ENCODE assay signal across 28 cellular contexts in the genomic region with DNA sequence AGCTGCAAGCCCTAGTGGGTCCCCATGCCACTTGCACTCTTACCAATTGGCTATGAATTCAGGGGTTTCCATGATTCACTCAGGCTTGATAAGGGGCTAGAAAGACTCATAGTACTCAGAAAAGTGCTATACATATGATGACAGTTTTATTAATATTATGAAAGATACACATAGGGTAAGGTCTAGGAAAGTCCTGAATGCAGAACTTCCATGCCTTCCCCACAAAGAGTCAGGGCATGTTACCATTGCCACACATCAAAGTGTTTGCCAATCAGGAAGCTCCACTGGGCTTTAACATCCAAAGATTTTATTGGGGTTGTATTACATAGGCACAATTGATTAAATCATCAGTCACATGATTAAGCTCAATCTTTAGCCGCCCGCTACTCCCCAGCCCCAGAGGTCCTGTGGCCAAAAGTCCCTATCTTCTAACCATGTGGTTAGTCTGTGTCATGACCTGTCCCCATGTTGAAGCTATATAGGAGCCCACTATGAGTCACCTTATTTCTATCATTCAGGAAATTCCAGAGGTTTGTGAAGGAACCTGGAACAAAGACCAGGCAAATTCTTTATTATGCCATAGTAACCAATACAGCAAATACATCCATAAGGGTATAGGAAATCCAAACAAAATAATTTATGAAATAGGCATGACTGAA.
DNase-seq lines count a peak whose midpoint lies in the region; ATAC-seq, FAIRE-seq and TF ChIP-seq lines count a peak whose summit lies in the region.
"Had no signal": no experiment of that assay in that cellular context is flagged by ENCODE, and none has a peak within 500 bp of the region (broad histone marks: within the 10 kb centered on the region; RNA-seq: fewer than 3 reads in every experiment).

No MANE protein-coding gene starts in this region.

- no peak overlapping the region for H3K4me3 ChIP-seq in breast epithelium
- H3K4me3 ChIP-seq in astrocyte (ENCODE audit: insufficient read depth, low read depth, low read length) = no peak overlapping the region
- H3K4me3 ChIP-seq in fibroblast of the aortic adventitia (ENCODE audit: low read depth, low read length) = no peak overlapping the region
- H3K4me3 ChIP-seq in gastrocnemius medialis = no peak overlapping the region
- H3K4me3 ChIP-seq: adrenal gland, GM23248, lower lobe of right lung, MG63, mucosa of descending colon had no signal

- H2AFZ ChIP-seq in astrocyte (ENCODE audit: low read depth, low read length) = no peak overlapping the region
- H2AFZ ChIP-seq: GM23248 had no signal

- no peak overlapping the region for H3K4me2 ChIP-seq in astrocyte (ENCODE audit: low read length)

- H3K9me3 ChIP-seq in breast epithelium (no peaks in the 10 kb centered on the region), astrocyte (ENCODE audit: insufficient read depth, low read depth, low read length) (no peaks in the 10 kb centered on the region), gastrocnemius medialis (no peaks in the 10 kb centered on the region)
- H3K9me3 ChIP-seq: adrenal gland, MG63, mucosa of descending colon had no signal

- H3K4me1 Mint-ChIP-seq in MCF 10A (ENCODE audit: insufficient read depth, unreplicated experiment) = no peaks in the 10 kb centered on the region
- peaks cover 6% of the 10 kb centered on the region for H3K4me1 Mint-ChIP-seq in astrocyte (ENCODE audit: low read depth, unreplicated experiment)
- H3K4me1 Mint-ChIP-seq: stimulated activated naive CD8-positive, alpha-beta T cell treated with anti-CD3 and anti-CD28 coated beads, Interleukin-15, amount 100 ng/mL, for 72 hours had no signal

- H3K4me1 ChIP-seq in breast epithelium (no peaks in the 10 kb centered on the region), astrocyte (ENCODE audit: insufficient read depth, low read length) (peaks cover 5% of the 10 kb centered on the region), gastrocnemius medialis (no peaks in the 10 kb centered on the region)
- H3K4me1 ChIP-seq: adrenal gland, lower lobe of right lung had no signal

- intact Hi-C loops in MCF 10A (cut with micrococcal nuclease) = no loop called here
- intact Hi-C loops in breast epithelium (cut with DNase I; ENCODE audit: low total_unique reads) = no loop called here
- intact Hi-C loops in gastrocnemius medialis (cut with DNase I; ENCODE audit: low total_unique reads) = no loop called here

- H3K27me3 Mint-ChIP-seq in MCF 10A (ENCODE audit: insufficient read depth, unreplicated experiment) = no peaks in the 10 kb centered on the region
- no peaks in the 10 kb centered on the region for H3K27me3 Mint-ChIP-seq in astrocyte (ENCODE audit: low read depth, unreplicated experiment)
- H3K27me3 Mint-ChIP-seq: CD4-positive, alpha-beta T cell; dendritic cell treated with granulocyte-macrophage colony-stimulating factor and Interleukin-4, amounts not matched to agents 40 ng/mL and 50 ng/mL, for 4 days; natural killer cell treated with Interleukin-12 subunit alpha and Interleukin-12 subunit beta and Interleukin-15 and Interleukin-18, amount 100 ng/mL, for 72 hours; stimulated activated naive CD8-positive, alpha-beta T cell treated with anti-CD3 and anti-CD28 coated beads, Interleukin-15, amount 100 ng/mL, for 72 hours had no signal

- H3K27ac Mint-ChIP-seq in MCF 10A (ENCODE audit: low read depth, unreplicated experiment) (peak overlapping the region; percentile 46), astrocyte (ENCODE audit: unreplicated experiment) (no peak overlapping the region)
- H3K27ac Mint-ChIP-seq: activated naive CD4-positive, alpha-beta T cell treated with anti-CD3 and anti-CD28 coated beads for 36 hours; CD4-positive, alpha-beta T cell; dendritic cell treated with granulocyte-macrophage colony-stimulating factor and Interleukin-4, amounts not matched to agents 40 ng/mL and 50 ng/mL, for 4 days; endodermal cell; natural killer cell treated with Interleukin-12 subunit alpha and Interleukin-12 subunit beta and Interleukin-15 and Interleukin-18, amount 100 ng/mL, for 72 hours; stimulated activated naive CD8-positive, alpha-beta T cell treated with anti-CD3 and anti-CD28 coated beads, Interleukin-15, amount 100 ng/mL, for 72 hours had no signal

- H3K9me3 Mint-ChIP-seq in MCF 10A (ENCODE audit: unreplicated experiment) (no peaks in the 10 kb centered on the region), astrocyte (ENCODE audit: unreplicated experiment) (no peaks in the 10 kb centered on the region)
- H3K9me3 Mint-ChIP-seq: activated naive CD4-positive, alpha-beta T cell treated with anti-CD3 and anti-CD28 coated beads for 36 hours; endodermal cell had no signal

- TF ChIP-seq POLR2A in breast epithelium (IDR thresholded peaks at IDR 0.05) (no peak), gastrocnemius medialis (IDR thresholded peaks at IDR 0.05) (no peak)

- BruUV-seq in MCF 10A (replicated peaks; lab: Mats Ljungman, UMichigan) = no TSS peak

- POLR2A ChIA-PET in MCF 10A (lab: Yijun Ruan, JAX) = interaction anchor here (1.2 kb wide), 1 partner anchor 11 kb away, joined by 3 read pairs; no protein-coding TSS in a partner anchor

- H3K27me3 ChIP-seq in breast epithelium (no peaks in the 10 kb centered on the region), astrocyte (ENCODE audit: insufficient read depth, low read length) (no peaks in the 10 kb centered on the region), gastrocnemius medialis (no peaks in the 10 kb centered on the region)
- H3K27me3 ChIP-seq: adrenal gland, MG63 had no signal

- H3K79me2 ChIP-seq in astrocyte (ENCODE audit: insufficient read depth, low read length) = no peaks in the 10 kb centered on the region

- FAIRE-seq in astrocyte (lab: Jason Lieb, UNC) = no peak
- no peak for FAIRE-seq in D721Med (lab: Jason Lieb, UNC)
- FAIRE-seq: GM12892 had no signal

- H3K9ac ChIP-seq in astrocyte (ENCODE audit: low read length) = no peak overlapping the region
- H3K9ac ChIP-seq: GM23248 had no signal

- no peak overlapping the region for H3K27ac ChIP-seq in breast epithelium
- no peak overlapping the region for H3K27ac ChIP-seq in astrocyte (ENCODE audit: low read depth, low read length)
- H3K27ac ChIP-seq in gastrocnemius medialis = no peak overlapping the region
- H3K27ac ChIP-seq: adrenal gland, GM23248, lower lobe of right lung had no signal

- no peaks in the 10 kb centered on the region for H4K20me1 ChIP-seq in astrocyte (ENCODE audit: insufficient read depth, low read length)

- H3K36me3 ChIP-seq in breast epithelium (no peaks in the 10 kb centered on the region), astrocyte (ENCODE audit: insufficient read depth, low read length) (no peaks in the 10 kb centered on the region), gastrocnemius medialis (no peaks in the 10 kb centered on the region)
- H3K36me3 ChIP-seq: adrenal gland, lower lobe of right lung, MG63 had no signal

- H3K36me3 Mint-ChIP-seq in MCF 10A (ENCODE audit: insufficient read depth, unreplicated experiment) (no peaks in the 10 kb centered on the region), astrocyte (ENCODE audit: low read depth, unreplicated experiment) (no peaks in the 10 kb centered on the region)
- H3K36me3 Mint-ChIP-seq: natural killer cell treated with Interleukin-12 subunit alpha and Interleukin-12 subunit beta and Interleukin-15 and Interleukin-18, amount 100 ng/mL, for 72 hours had no signal

- DNase-seq in MCF 10A (ENCODE audit: unreplicated experiment) = no peak
- DNase-seq in breast epithelium (ENCODE audit: low spot score in 2 of 2) = no peak
- peak; percentile 22 for DNase-seq in astrocyte (ENCODE audit: low read depth)
- DNase-seq in fibroblast of the aortic adventitia (ENCODE audit: low read depth) = peak; percentile 8
- DNase-seq in D721Med (ENCODE audit: insufficient read length, low spot score) = no peak
- DNase-seq in NCI-H146 (lab: John Stamatoyannopoulos, UW) = no peak
- no peak for DNase-seq in gastrocnemius medialis
- DNase-seq in iPS-NIHi11 (ENCODE audit: low spot score) = no peak
- DNase-seq: 8988T; activated CD4-positive, alpha-beta T cell treated with anti-CD3 and anti-CD28 coated beads, Interleukin-2, amount 50 U/mL, for 48 hours; activated naive CD4-positive, alpha-beta T cell treated with anti-CD3 and anti-CD28 coated beads for 36 hours; adrenal gland; caudate nucleus; CD4-positive, alpha-beta T cell; DMS 273 treated with DMSO at 0.1 percent for 48 hours; EL; endodermal cell; GM23248; lower lobe of right lung; MG63; mucosa of descending colon; NCI-H1105 treated with DMSO at 0.1 percent for 48 hours; NCI-H2081 treated with DMSO at 0.1 percent for 48 hours; NCI-H774; stimulated activated naive CD8-positive, alpha-beta T cell treated with anti-CD3 and anti-CD28 coated beads, Interleukin-15, amount 100 ng/mL, for 72 hours had no signal

- in situ Hi-C loops in gastrocnemius medialis (cut with MboI; ENCODE audit: low sequenced_read_pairs in 4 of 4) = no loop called here

- CTCF ChIA-PET in MCF 10A (lab: Yijun Ruan, JAX) = no interaction called here

- ATAC-seq in gastrocnemius medialis = no peak
- ATAC-seq: lower lobe of right lung; mucosa of descending colon; natural killer cell treated with Interleukin-12 subunit alpha and Interleukin-12 subunit beta and Interleukin-15 and Interleukin-18, amount 100 ng/mL, for 72 hours; stimulated activated naive CD8-positive, alpha-beta T cell treated with anti-CD3 and anti-CD28 coated beads, Interleukin-15, amount 100 ng/mL, for 72 hours had no signal

- H3K4me3 Mint-ChIP-seq in MCF 10A (ENCODE audit: unreplicated experiment) = no peak overlapping the region
- no peak overlapping the region for H3K4me3 Mint-ChIP-seq in astrocyte (ENCODE audit: unreplicated experiment)
- H3K4me3 Mint-ChIP-seq: activated naive CD4-positive, alpha-beta T cell treated with anti-CD3 and anti-CD28 coated beads for 36 hours; CD4-positive, alpha-beta T cell; dendritic cell treated with granulocyte-macrophage colony-stimulating factor and Interleukin-4, amounts not matched to agents 40 ng/mL and 50 ng/mL, for 4 days; endodermal cell; natural killer cell treated with Interleukin-12 subunit alpha and Interleukin-12 subunit beta and Interleukin-15 and Interleukin-18, amount 100 ng/mL, for 72 hours; stimulated activated naive CD8-positive, alpha-beta T cell treated with anti-CD3 and anti-CD28 coated beads, Interleukin-15, amount 100 ng/mL, for 72 hours had no signal

- no peak for TF ChIP-seq CTCF in MCF 10A (IDR thresholded peaks at IDR 0.05; ENCODE audit: unreplicated experiment)
- TF ChIP-seq CTCF in breast epithelium (IDR thresholded peaks at IDR 0.05) = no peak
- no peak for TF ChIP-seq CTCF in astrocyte (IDR thresholded peaks at IDR 0.05; ENCODE audit: insufficient read depth, low read depth, low read length)
- no peak for TF ChIP-seq CTCF in fibroblast of the aortic adventitia (IDR thresholded peaks at IDR 0.05; ENCODE audit: insufficient read depth, low read length)
- TF ChIP-seq CTCF in D721Med (IDR thresholded peaks at IDR 0.05; ENCODE audit: insufficient read depth, missing control alignments) = no peak
- no peak for TF ChIP-seq CTCF in gastrocnemius medialis (IDR thresholded peaks at IDR 0.05 in 4 of 5, conservative IDR thresholded peaks at IDR 0.05 in 1 of 5)

Comparison
In these comparisons a context has a peak if more than half of its experiments do, and no peak if none do; other contexts are left out.
1. DNase-seq: peak in astrocyte (single experiment) and fibroblast of the aortic adventitia (single experiment); none in MCF 10A (single experiment), breast epithelium (0 of 2), D721Med (single experiment), NCI-H146 (single experiment), gastrocnemius medialis (0 of 2) and iPS-NIHi11 (single experiment).